Comparison of ENCODE assay signal across 8 cellular contexts in the genomic region with DNA sequence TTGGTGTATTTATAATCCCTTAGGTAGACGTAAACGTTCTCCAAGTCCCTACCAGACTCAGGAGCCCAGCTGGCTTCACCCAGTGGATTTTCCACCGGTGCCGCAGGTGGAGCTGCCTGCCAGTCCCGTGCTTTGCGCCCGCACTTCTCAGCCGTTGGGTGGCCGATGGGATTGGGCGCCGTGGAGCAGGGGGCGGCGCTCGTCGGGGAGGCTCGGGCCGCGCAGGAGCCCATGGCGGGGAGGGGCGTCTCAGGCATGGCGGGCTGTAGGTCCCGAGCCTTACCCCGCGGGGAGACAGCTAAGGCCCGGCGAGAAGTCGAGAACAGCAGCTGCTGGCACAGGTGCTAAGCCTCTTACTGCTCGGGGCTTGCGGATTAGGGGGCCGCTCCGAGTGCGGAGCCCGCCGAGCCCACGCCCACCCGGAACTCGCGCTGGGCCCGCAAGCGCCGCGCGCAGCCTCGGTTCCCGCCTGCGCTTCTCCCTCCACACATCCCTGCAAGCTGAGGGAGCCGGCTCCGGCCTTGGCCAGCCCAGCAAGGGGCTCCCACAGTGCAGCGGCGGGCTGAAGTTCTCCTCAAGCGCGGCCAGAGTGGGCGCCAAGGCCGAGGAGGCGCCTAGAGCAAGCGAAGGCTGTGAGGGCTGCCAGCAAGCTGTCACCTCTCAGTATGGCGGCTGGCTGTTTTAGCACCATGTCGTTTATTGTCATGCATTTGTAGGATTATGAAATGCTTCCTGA. TPM values are rescaled to one million over a fixed set of nuclear protein-coding genes. Genes with fewer than 3 reads are reported as not detected.
A peak's percentile ranks its signal among the peaks of the same experiment; 100 is the strongest.
DNase-seq lines count a peak whose midpoint lies in the region; TF ChIP-seq lines count a peak whose summit lies in the region.

No MANE protein-coding gene starts in this region.

- H3K9me3 ChIP-seq in HUES6 (ENCODE audit: control insufficient read depth, insufficient read depth, low read depth, low read length) (peaks cover 7% of the 10 kb centered on the region), osteoblast (ENCODE audit: low read depth, low read length) (no peaks in the 10 kb centered on the region), thymus (ENCODE audit: control insufficient read depth) (no peaks in the 10 kb centered on the region)

- H3K27ac ChIP-seq in HUES6 (ENCODE audit: low read depth, low read length): peak overlapping the region; percentile 68; the same call in 1 of the 2 replicates
- no peak overlapping the region for H3K27ac ChIP-seq in osteoblast (ENCODE audit: low read depth, low read length)
- peak overlapping the region; percentile 96 for H3K27ac ChIP-seq in thymus (ENCODE audit: low read depth)

- H3K4me3 ChIP-seq in HUES6 (ENCODE audit: low read depth, low read length) (peak overlapping the region; percentile 75), osteoblast (ENCODE audit: insufficient read depth, low read length) (peak overlapping the region; percentile 76), thymus (ENCODE audit: low read length) (peak overlapping the region; percentile 57)

- no peaks in the 10 kb centered on the region for H3K4me1 ChIP-seq in HUES6 (ENCODE audit: control insufficient read depth, insufficient read depth, low read length)
- H3K4me1 ChIP-seq in osteoblast (ENCODE audit: insufficient read depth, low read length): peaks cover 9% of the 10 kb centered on the region
- peaks cover 3% of the 10 kb centered on the region for H3K4me1 ChIP-seq in thymus (ENCODE audit: control insufficient read depth, insufficient read depth, low read length)

- H3K9ac ChIP-seq in HUES6 (ENCODE audit: low read length): peak overlapping the region; percentile 86

- DNase-seq in NCI-H2081 (lab: John Stamatoyannopoulos, UW): peak; percentile 44 to 60
- DNase-seq in NCI-H2081 treated with DMSO at 0.1 percent for 48 hours (lab: John Stamatoyannopoulos, UW): no peak
- DNase-seq in SHP77 treated with DMSO at 0.1 percent for 48 hours (lab: John Stamatoyannopoulos, UW): peak; percentile 70
- DNase-seq in activated gamma-delta T cell treated with anti-CD3 and anti-CD28 coated beads, Interleukin-2, amount 50 U/mL, for 16 hours (ENCODE audit: low read depth): peak; percentile 58
- peak; percentile 69 for DNase-seq in glomerular visceral epithelial cell (ENCODE audit: extremely low spot score)
- DNase-seq in osteoblast (ENCODE audit: insufficient read length, low spot score, missing footprints): peak; percentile 62

- no peaks in the 10 kb centered on the region for H3K27me3 ChIP-seq in HUES6 (ENCODE audit: control insufficient read depth, insufficient read depth, low read length)
- no peaks in the 10 kb centered on the region for H3K27me3 ChIP-seq in osteoblast (ENCODE audit: insufficient read depth, low read length)
- H3K27me3 ChIP-seq in thymus (ENCODE audit: control insufficient read depth, insufficient read depth): no peaks in the 10 kb centered on the region

- H4K20me1 ChIP-seq in osteoblast (ENCODE audit: insufficient read depth, low read length): no peaks in the 10 kb centered on the region

- H3K79me2 ChIP-seq in osteoblast (ENCODE audit: insufficient read depth, low read length): no peaks in the 10 kb centered on the region

- no peak for TF ChIP-seq CTCF in osteoblast (IDR thresholded peaks at IDR 0.05; ENCODE audit: extremely low read depth, low read depth, low read length)

- peak overlapping the region; percentile 75 for H2AFZ ChIP-seq in osteoblast (ENCODE audit: low read length)

- peak overlapping the region; percentile 77 for H3K4me2 ChIP-seq in osteoblast (ENCODE audit: insufficient read depth, low read length)

- H3K36me3 ChIP-seq in HUES6 (ENCODE audit: control insufficient read depth, insufficient read depth, low read length) (no peaks in the 10 kb centered on the region), osteoblast (ENCODE audit: insufficient read depth, low read length) (no peaks in the 10 kb centered on the region), thymus (ENCODE audit: control insufficient read depth, insufficient read depth) (no peaks in the 10 kb centered on the region)

- 1% methylated on average over 58 of the region's 58 CpGs for WGBS in thymus

RNA-seq across cellular contexts. Expression of gene TRIM27, which starts 57.3 kb away (rescaled TPM):
- total RNA-seq in osteoblast: 53.6 and 63.6 TPM in 2 replicates
- polyA plus RNA-seq in thymus: 67.9 TPM
